ENCODE assay signal across 35 cellular contexts in genomic region chrY:8327708-8328354, GRCh38.
"Had no signal": no experiment of that assay in that cellular context is flagged by ENCODE, and none has a peak within 500 bp of the region (broad histone marks: within the 10 kb centered on the region; RNA-seq: fewer than 3 reads in every experiment).

No MANE protein-coding gene starts in this region.

- H3K9ac ChIP-seq: KMS-11 had no signal

- DNase-seq: Karpas-422, Kasumi-1, KBM-7, KG1, MG63, MM.1S, MV-4-11, NCI-H1048, NCI-H1092, NCI-H1092 treated with DMSO at 0.1 percent for 48 hours, NCI-H1105, NCI-H1105 treated with DMSO at 0.1 percent for 48 hours, NCI-H1417, NCI-H1417 treated with DMSO at 0.1 percent for 48 hours, NCI-H1436, NCI-H1436 treated with DMSO at 0.1 percent for 48 hours, NCI-H146, NCI-H1694, NCI-H1694 treated with DMSO at 0.1 percent for 48 hours, NCI-H187, NCI-H187 treated with DMSO at 0.1 percent for 48 hours, NCI-H1930, NCI-H2029, NCI-H2029 treated with DMSO at 0.1 percent for 48 hours, NCI-H2081, NCI-H2081 treated with DMSO at 0.1 percent for 48 hours, NCI-H2107, NCI-H2171, NCI-H2171 treated with DMSO at 0.1 percent for 48 hours, NCI-H2227 treated with DMSO at 0.1 percent for 48 hours, NCI-H226, NCI-H345, NCI-H446, NCI-H446 treated with DMSO at 0.1 percent for 48 hours had no signal

- H3K27ac ChIP-seq: KMS-11 had no signal

- H3K9me3 ChIP-seq: MG63 had no signal

- H3K4me3 ChIP-seq: MG63 had no signal

- H3K27me3 ChIP-seq: MG63 had no signal

- H3K36me3 ChIP-seq: MG63 had no signal

- H3K4me2 ChIP-seq: KMS-11 had no signal
